Comparison of ENCODE assay signal across 21 cellular contexts in genomic region chr18:80137137-80137536, GRCh38.
"Had no signal": no experiment of that assay in that cellular context is flagged by ENCODE, and none has a peak within 500 bp of the region (broad histone marks: within the 10 kb centered on the region; RNA-seq: fewer than 3 reads in every experiment).

No MANE protein-coding gene starts in this region.

- H3K9me3 ChIP-seq: SJSA1 had no signal

- FAIRE-seq: RCC 7860 had no signal

- H3K27ac Mint-ChIP-seq: activated CD4-positive, alpha-beta memory T cell treated with anti-CD3 and anti-CD28 coated beads for 36 hours; activated CD4-positive, alpha-beta T cell treated with anti-CD3 and anti-CD28 coated beads, Interleukin-2, amount 10 ng/mL, durations not matched to agents 7 days and 5 days; activated naive CD4-positive, alpha-beta T cell treated with anti-CD3 and anti-CD28 coated beads, Interleukin-2, amount 50 U/mL, for 24 hours; T-helper 1 cell treated with Interleukin-12 subunit alpha and Interleukin-12 subunit beta and Interleukin-4 antibody, amounts not matched to agents 30 μg/mL and 1 μg/mL, for 36 hours had no signal

- H3K27me3 Mint-ChIP-seq: activated CD4-positive, alpha-beta memory T cell treated with anti-CD3 and anti-CD28 coated beads for 36 hours; activated CD4-positive, alpha-beta T cell treated with anti-CD3 and anti-CD28 coated beads, Interleukin-2, amount 10 ng/mL, durations not matched to agents 7 days and 5 days; activated naive CD4-positive, alpha-beta T cell treated with anti-CD3 and anti-CD28 coated beads, Interleukin-2, amount 50 U/mL, for 24 hours had no signal

- ATAC-seq: PC-3, SK-N-SH treated with all-trans-retinoic acid at 6 μM for 48 hours had no signal

- H3K4me3 ChIP-seq: SJSA1 had no signal

- H3K27ac ChIP-seq: SJSA1 had no signal

- H3K4me3 Mint-ChIP-seq: activated CD4-positive, alpha-beta memory T cell treated with anti-CD3 and anti-CD28 coated beads for 36 hours; activated CD4-positive, alpha-beta T cell treated with anti-CD3 and anti-CD28 coated beads, Interleukin-2, amount 10 ng/mL, durations not matched to agents 7 days and 5 days; activated naive CD4-positive, alpha-beta T cell treated with anti-CD3 and anti-CD28 coated beads, Interleukin-2, amount 50 U/mL, for 24 hours; T-helper 1 cell treated with Interleukin-12 subunit alpha and Interleukin-12 subunit beta and Interleukin-4 antibody, amounts not matched to agents 30 μg/mL and 1 μg/mL, for 36 hours had no signal

- H3K27me3 ChIP-seq: SJSA1 had no signal

- DNase-seq: activated CD4-positive, alpha-beta memory T cell treated with anti-CD3 and anti-CD28 coated beads for 36 hours; activated CD4-positive, alpha-beta T cell treated with anti-CD3 and anti-CD28 coated beads, Interleukin-2, amount 10 ng/mL, durations not matched to agents 7 days and 5 days; activated CD4-positive, CD25-positive, alpha-beta regulatory T cell; activated CD8-positive, alpha-beta memory T cell treated with anti-CD3 and anti-CD28 coated beads, Interleukin-2, amount 50 U/mL, for 48 hours; activated T-cell treated with anti-CD3 and anti-CD28 coated beads, Interleukin-2, amount 50 U/mL, for 1 hour; aorta; central memory CD4-positive, alpha-beta T cell; Kasumi-1; NCI-H1048; NCI-H146; NCI-H187 treated with DMSO at 0.1 percent for 48 hours; NCI-H2081 treated with DMSO at 0.1 percent for 48 hours; NCI-H446; PC-3; SHP77; T-helper 9 cell had no signal

- H3K4me1 ChIP-seq: SJSA1 had no signal
